8 cellular contexts compared by ENCODE assay signal in genomic region chr7:129343099-129343700, GRCh38.
DNase-seq lines count a peak whose midpoint lies in the region; ATAC-seq and TF ChIP-seq lines count a peak whose summit lies in the region.

No MANE protein-coding gene starts in this region.

- H3K4me3 ChIP-seq in prostate gland = no peak overlapping the region

- no peaks in the 10 kb centered on the region for H3K27me3 Mint-ChIP-seq in activated T-cell treated with anti-CD3 and anti-CD28 coated beads, Interleukin-2, amount 50 U/mL, for 72 hours (ENCODE audit: low read depth)
- no peaks in the 10 kb centered on the region for H3K27me3 Mint-ChIP-seq in T-helper 17 cell

- H3K27ac ChIP-seq in prostate gland = no peak overlapping the region

- no peak overlapping the region for H3K4me3 Mint-ChIP-seq in activated T-cell treated with anti-CD3 and anti-CD28 coated beads, Interleukin-2, amount 50 U/mL, for 72 hours
- H3K4me3 Mint-ChIP-seq in T-helper 17 cell = no peak overlapping the region

- DNase-seq in activated T-cell treated with anti-CD3 and anti-CD28 coated beads, Interleukin-2, amount 50 U/mL, for 72 hours = peak; percentile 4 to 23
- no peak for DNase-seq in activated T-cell treated with anti-CD3 and anti-CD28 coated beads, Interleukin-2, amount 50 U/mL, for 1 hour
- DNase-seq in M059J (ENCODE audit: low read depth) (peak; percentile 60), T-helper 17 cell (no peak), fibroblast of the conjunctiva (ENCODE audit: low read depth) (peak; percentile 27), prostate gland (ENCODE audit: low spot score) (peak; percentile 20)

- TF ChIP-seq POLR2A in prostate gland (IDR thresholded peaks at IDR 0.05) = no peak

- H3K36me3 Mint-ChIP-seq in activated T-cell treated with anti-CD3 and anti-CD28 coated beads, Interleukin-2, amount 50 U/mL, for 72 hours (ENCODE audit: insufficient read depth in 2 of 2) = no peaks in the 10 kb centered on the region
- H3K36me3 Mint-ChIP-seq in T-helper 17 cell (ENCODE audit: low read depth) = peaks cover 5% of the 10 kb centered on the region

- no peak overlapping the region for H3K27ac Mint-ChIP-seq in activated T-cell treated with anti-CD3 and anti-CD28 coated beads, Interleukin-2, amount 50 U/mL, for 72 hours
- peak overlapping the region; percentile 11 for H3K27ac Mint-ChIP-seq in T-helper 17 cell

- ATAC-seq in activated T-cell treated with anti-CD3 and anti-CD28 coated beads, Interleukin-2, amount 50 U/mL, for 72 hours (replicated peaks in 1 of 2) = no peak
- no peak for ATAC-seq in T-helper 17 cell
- no peak for ATAC-seq in HG03342 (IDR thresholded peaks at IDR 0.05; ENCODE audit: unreplicated experiment)
- ATAC-seq in HG03457 (IDR thresholded peaks at IDR 0.05; ENCODE audit: unreplicated experiment) = no peak

- no peaks in the 10 kb centered on the region for H3K4me1 ChIP-seq in prostate gland (replicated peaks)

- no peaks in the 10 kb centered on the region for H3K36me3 ChIP-seq in prostate gland

- 43% methylated on average over 3 of the region's 3 CpGs for WGBS in prostate gland

- intact Hi-C loops in prostate gland (cut with DNase I) = loop anchor here (5.0 kb wide), 1 partner anchor 129 kb away; no protein-coding TSS in a partner anchor

- peaks cover 41% of the 10 kb centered on the region for H3K4me1 Mint-ChIP-seq in activated T-cell treated with anti-CD3 and anti-CD28 coated beads, Interleukin-2, amount 50 U/mL, for 72 hours (ENCODE audit: low read depth)
- peaks cover 26% of the 10 kb centered on the region for H3K4me1 Mint-ChIP-seq in T-helper 17 cell

- H3K9me3 ChIP-seq in T-helper 17 cell (ENCODE audit: control insufficient read depth, low read length, poor library complexity, severe bottlenecking) (no peaks in the 10 kb centered on the region), prostate gland (no peaks in the 10 kb centered on the region)

- TF ChIP-seq CTCF in prostate gland (IDR thresholded peaks at IDR 0.05) = peak in 3 of 4 experiments; percentile 56 to 79 (median 63)

- no peaks in the 10 kb centered on the region for H3K9me3 Mint-ChIP-seq in activated T-cell treated with anti-CD3 and anti-CD28 coated beads, Interleukin-2, amount 50 U/mL, for 72 hours

- no peaks in the 10 kb centered on the region for H3K27me3 ChIP-seq in prostate gland (replicated peaks; ENCODE audit: insufficient read depth)

Comparison
In these comparisons a context has a peak if more than half of its experiments do, and no peak if none do; other contexts are left out.
1. DNase-seq: peak in activated T-cell treated with anti-CD3 and anti-CD28 coated beads, Interleukin-2, amount 50 U/mL, for 72 hours (2 of 2), M059J (single experiment), fibroblast of the conjunctiva (single experiment) and prostate gland (single experiment); none in activated T-cell treated with anti-CD3 and anti-CD28 coated beads, Interleukin-2, amount 50 U/mL, for 1 hour (single experiment) and T-helper 17 cell (0 of 3).